In the genomic region with DNA sequence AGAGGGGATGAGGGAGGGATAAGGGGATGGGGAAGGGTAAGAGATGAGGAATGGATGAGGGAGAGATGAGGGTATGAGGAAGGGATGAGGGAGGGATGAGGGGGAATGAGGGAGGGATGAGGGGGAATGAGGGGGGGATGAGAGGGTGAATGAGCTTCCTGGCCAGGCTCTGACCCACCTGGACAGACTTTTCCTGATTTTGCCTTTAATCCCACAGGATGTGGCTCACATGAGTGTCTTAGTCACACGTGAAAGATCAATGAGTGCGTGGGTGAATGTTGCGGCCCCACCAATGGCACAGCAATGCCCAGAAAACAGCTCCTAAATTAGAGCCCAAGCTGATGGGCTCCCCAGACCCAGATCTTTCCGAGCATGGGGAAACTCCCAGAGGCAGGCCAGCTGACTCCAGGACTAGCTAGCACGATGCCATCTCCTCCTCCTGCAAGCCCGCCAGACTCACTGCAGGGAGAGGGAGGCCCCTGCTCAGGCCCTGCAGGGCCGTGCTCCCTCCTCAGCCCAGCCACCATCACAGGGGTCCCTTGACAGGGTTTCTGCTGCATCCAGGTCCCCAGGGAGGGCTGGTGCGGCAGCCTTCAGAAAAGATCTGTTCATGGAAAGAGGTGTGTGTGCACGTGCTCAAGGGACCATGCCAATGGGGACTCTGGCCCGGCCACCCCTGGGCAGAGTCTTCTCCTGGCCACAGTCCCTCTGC, we compare ENCODE assay signal across 2 cellular contexts.
TF ChIP-seq lines count a peak whose summit lies in the region.

No MANE protein-coding gene starts in this region.

TF ChIP-seq in GM12878, 131 proteins besides CTCF, POLR2A, EP300 and RAD21 (continued from another document):
- TF ChIP-seq, protein P1, sequence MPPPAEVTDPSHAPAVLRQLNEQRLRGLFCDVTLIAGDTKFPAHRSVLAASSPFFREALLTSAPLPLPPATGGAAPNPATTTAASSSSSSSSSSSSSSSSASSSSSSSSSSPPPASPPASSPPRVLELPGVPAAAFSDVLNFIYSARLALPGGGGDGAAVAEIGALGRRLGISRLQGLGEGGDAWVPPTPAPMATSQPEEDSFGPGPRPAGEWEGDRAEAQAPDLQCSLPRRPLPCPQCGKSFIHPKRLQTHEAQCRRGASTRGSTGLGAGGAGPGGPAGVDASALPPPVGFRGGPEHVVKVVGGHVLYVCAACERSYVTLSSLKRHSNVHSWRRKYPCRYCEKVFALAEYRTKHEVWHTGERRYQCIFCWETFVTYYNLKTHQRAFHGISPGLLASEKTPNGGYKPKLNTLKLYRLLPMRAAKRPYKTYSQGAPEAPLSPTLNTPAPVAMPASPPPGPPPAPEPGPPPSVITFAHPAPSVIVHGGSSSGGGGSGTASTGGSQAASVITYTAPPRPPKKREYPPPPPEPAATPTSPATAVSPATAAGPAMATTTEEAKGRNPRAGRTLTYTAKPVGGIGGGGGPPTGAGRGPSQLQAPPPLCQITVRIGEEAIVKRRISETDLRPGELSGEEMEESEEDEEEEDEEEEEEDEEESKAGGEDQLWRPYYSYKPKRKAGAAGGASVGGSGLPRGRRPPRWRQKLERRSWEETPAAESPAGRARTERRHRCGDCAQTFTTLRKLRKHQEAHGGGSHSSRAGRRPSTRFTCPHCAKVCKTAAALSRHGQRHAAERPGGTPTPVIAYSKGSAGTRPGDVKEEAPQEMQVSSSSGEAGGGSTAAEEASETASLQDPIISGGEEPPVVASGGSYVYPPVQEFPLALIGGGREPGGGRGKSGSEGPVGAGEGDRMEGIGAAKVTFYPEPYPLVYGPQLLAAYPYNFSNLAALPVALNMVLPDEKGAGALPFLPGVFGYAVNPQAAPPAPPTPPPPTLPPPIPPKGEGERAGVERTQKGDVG (CRISPR knock-in tag; IDR thresholded peaks at IDR 0.05): no peak

TF ChIP-seq in GM23338, 12 proteins besides CTCF, POLR2A, EP300 and RAD21 (continued from another document):
- TF ChIP-seq, protein P2, sequence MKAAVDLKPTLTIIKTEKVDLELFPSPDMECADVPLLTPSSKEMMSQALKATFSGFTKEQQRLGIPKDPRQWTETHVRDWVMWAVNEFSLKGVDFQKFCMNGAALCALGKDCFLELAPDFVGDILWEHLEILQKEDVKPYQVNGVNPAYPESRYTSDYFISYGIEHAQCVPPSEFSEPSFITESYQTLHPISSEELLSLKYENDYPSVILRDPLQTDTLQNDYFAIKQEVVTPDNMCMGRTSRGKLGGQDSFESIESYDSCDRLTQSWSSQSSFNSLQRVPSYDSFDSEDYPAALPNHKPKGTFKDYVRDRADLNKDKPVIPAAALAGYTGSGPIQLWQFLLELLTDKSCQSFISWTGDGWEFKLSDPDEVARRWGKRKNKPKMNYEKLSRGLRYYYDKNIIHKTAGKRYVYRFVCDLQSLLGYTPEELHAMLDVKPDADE (IDR thresholded peaks at IDR 0.05): no peak
- no peak for TF ChIP-seq CREB1 (CRISPR knock-in tag; IDR thresholded peaks at IDR 0.05; ENCODE audit: low read depth)
- TF ChIP-seq EZH2phosphoT487 (IDR thresholded peaks at IDR 0.05; ENCODE audit: unreplicated experiment): no peak
